ENCODE assay signal across 1 cellular context in genomic region chr1:56472860-56473259, GRCh38.
TF ChIP-seq lines count a peak whose summit lies in the region.

No MANE protein-coding gene starts in this region.

TF ChIP-seq in GM12878, 131 proteins besides CTCF, POLR2A, EP300 and RAD21 (continued from another document and continues in another):
- TF ChIP-seq SREBF1 (IDR thresholded peaks at IDR 0.05; ENCODE audit: low read length) = no peak
- TF ChIP-seq HCFC1 (IDR thresholded peaks at IDR 0.05; ENCODE audit: low read length) = no peak
- TF ChIP-seq SRF (IDR thresholded peaks at IDR 0.05; ENCODE audit: low read depth in 2 of 2, low read length in 2 of 2) = no peak
- TF ChIP-seq ATF3 (IDR thresholded peaks at IDR 0.05; ENCODE audit: borderline replicate concordance, extremely low read depth, low read depth, low read length) = no peak
- TF ChIP-seq SKIL (IDR thresholded peaks at IDR 0.05; ENCODE audit: low read depth, poor library complexity, severe bottlenecking) = peak; percentile 27
- no peak for TF ChIP-seq SUPT20H (IDR thresholded peaks at IDR 0.05; ENCODE audit: borderline replicate concordance, control insufficient read depth, low read depth, low read length)
- TF ChIP-seq DPF2 (IDR thresholded peaks at IDR 0.05) = peak; percentile 94
- no peak for TF ChIP-seq USF2 (IDR thresholded peaks at IDR 0.05; ENCODE audit: borderline replicate concordance, low read depth, low read length)
- peak; percentile 38 to 45; a peak in 2 of 4 replicates for TF ChIP-seq BHLHE40 (IDR thresholded peaks at IDR 0.05; ENCODE audit: borderline replicate concordance in 1 of 2, low read depth in 2 of 2, low read length in 1 of 2)
- TF ChIP-seq ZNF384 (IDR thresholded peaks at IDR 0.05; ENCODE audit: borderline replicate concordance, low read depth, low read length) = no peak
- no peak for TF ChIP-seq HDAC6 (IDR thresholded peaks at IDR 0.05; ENCODE audit: unreplicated experiment)
- TF ChIP-seq EGR1 (IDR thresholded peaks at IDR 0.05; ENCODE audit: borderline replicate concordance in 1 of 2, low read depth in 2 of 2, low read length in 2 of 2) = peak in 1 of 2 experiments; percentile 15; a peak in 1 of 3 replicates
- peak; percentile 78 for TF ChIP-seq MTA2 (IDR thresholded peaks at IDR 0.05; ENCODE audit: low read depth)
- TF ChIP-seq RAD51 (IDR thresholded peaks at IDR 0.05) = no peak
- TF ChIP-seq HSF1 (IDR thresholded peaks at IDR 0.05; ENCODE audit: low read depth, low read length) = no peak
- TF ChIP-seq ATF7 (IDR thresholded peaks at IDR 0.05; ENCODE audit: low read depth) = 0 out of 2 replicates have a peak, but pooled peaks have one; percentile 38
- 0 out of 2 replicates have a peak, but pooled peaks have one; percentile 15 for TF ChIP-seq BCL11A (IDR thresholded peaks at IDR 0.05; ENCODE audit: low read depth, low read length)
- no peak for TF ChIP-seq NBN (IDR thresholded peaks at IDR 0.05)
- peak; percentile 44; the same call in 1 of the 2 replicates for TF ChIP-seq CHD2 (IDR thresholded peaks at IDR 0.05; ENCODE audit: borderline replicate concordance, low read depth, low read length)
- no peak; the same call in 1 of the 2 replicates for TF ChIP-seq ZBTB40 (IDR thresholded peaks at IDR 0.05; ENCODE audit: borderline replicate concordance)
- no peak for TF ChIP-seq SP1 (IDR thresholded peaks at IDR 0.05; ENCODE audit: low read depth, low read length)
- no peak for TF ChIP-seq RELA (IDR thresholded peaks at IDR 0.05; ENCODE audit: borderline replicate concordance, partially characterized antibody)
- TF ChIP-seq MLLT1 (IDR thresholded peaks at IDR 0.05) = 0 out of 2 replicates have a peak, but pooled peaks have one; percentile 35
- TF ChIP-seq PAX5 (IDR thresholded peaks at IDR 0.05; ENCODE audit: borderline replicate concordance, low read depth, low read length) = no peak
- no peak for TF ChIP-seq MTA3 (IDR thresholded peaks at IDR 0.05; ENCODE audit: borderline replicate concordance, low read length)
- no peak for TF ChIP-seq JUNB (IDR thresholded peaks at IDR 0.05)
- TF ChIP-seq ZSCAN29 (IDR thresholded peaks at IDR 0.05) = no peak
- TF ChIP-seq MYC (IDR thresholded peaks at IDR 0.05; ENCODE audit: insufficient read depth, insufficient read length, insufficient replicate concordance, low read length, severe bottlenecking) = no peak
- TF ChIP-seq RCOR1 (conservative IDR thresholded peaks at IDR 0.05; ENCODE audit: low read depth, low read length) = no peak; the same call in 1 of the 2 replicates
- TF ChIP-seq NR2C1 (IDR thresholded peaks at IDR 0.05) = peak; percentile 44
- TF ChIP-seq NKRF (conservative IDR thresholded peaks at IDR 0.05) = no peak
- 0 out of 2 replicates have a peak, but pooled peaks have one; percentile 45 for TF ChIP-seq GATAD2B (conservative IDR thresholded peaks at IDR 0.05; ENCODE audit: low read depth)
- no peak for TF ChIP-seq SMAD5 (IDR thresholded peaks at IDR 0.05; ENCODE audit: low read depth)
- no peak for TF ChIP-seq IRF5 (IDR thresholded peaks at IDR 0.05; ENCODE audit: borderline replicate concordance)
- TF ChIP-seq ZBED1 (IDR thresholded peaks at IDR 0.05; ENCODE audit: borderline replicate concordance) = no peak
- TF ChIP-seq FOXM1 (IDR thresholded peaks at IDR 0.05; ENCODE audit: low read depth, low read length) = no peak
- no peak for TF ChIP-seq IRF3 (IDR thresholded peaks at IDR 0.05)
- no peak for TF ChIP-seq JUND (IDR thresholded peaks at IDR 0.05; ENCODE audit: low read depth, low read length)
- no peak for TF ChIP-seq TBL1XR1 (IDR thresholded peaks at IDR 0.05; ENCODE audit: low read depth, low read length)
- no peak for TF ChIP-seq KLF5 (IDR thresholded peaks at IDR 0.05; ENCODE audit: partially characterized antibody)
- peak in 1 of 2 experiments; percentile 84; a peak in 2 of 4 replicates for TF ChIP-seq ETV6 (conservative IDR thresholded peaks at IDR 0.05 in 1 of 2, IDR thresholded peaks at IDR 0.05 in 1 of 2; ENCODE audit: borderline replicate concordance in 1 of 2, low read depth in 1 of 2)
- no peak; the same call in 1 of the 2 replicates for TF ChIP-seq BMI1 (IDR thresholded peaks at IDR 0.05; ENCODE audit: borderline replicate concordance)
- peak; percentile 77 for TF ChIP-seq RUNX3 (IDR thresholded peaks at IDR 0.05; ENCODE audit: low read length)
- TF ChIP-seq NFXL1 (IDR thresholded peaks at IDR 0.05; ENCODE audit: borderline replicate concordance) = no peak
- TF ChIP-seq ZNF207 (IDR thresholded peaks at IDR 0.05; ENCODE audit: borderline replicate concordance) = no peak
- TF ChIP-seq PML (IDR thresholded peaks at IDR 0.05; ENCODE audit: low read length) = no peak
- no peak for TF ChIP-seq POU2F2 (IDR thresholded peaks at IDR 0.05; ENCODE audit: borderline replicate concordance, low read depth, low read length)
- no peak for TF ChIP-seq MAX (IDR thresholded peaks at IDR 0.05; ENCODE audit: low read depth, low read length)
- no peak for TF ChIP-seq YY1 (IDR thresholded peaks at IDR 0.05; ENCODE audit: low read depth, low read length)
- TF ChIP-seq CBX3 (IDR thresholded peaks at IDR 0.05; ENCODE audit: borderline replicate concordance, low read depth) = no peak
- no peak for TF ChIP-seq HDAC2 (IDR thresholded peaks at IDR 0.05)
- TF ChIP-seq SPI1 (IDR thresholded peaks at IDR 0.05; ENCODE audit: borderline replicate concordance, insufficient read depth, low read depth, low read length) = peak; percentile 100
- peak; percentile 94 for TF ChIP-seq NR2F1 (conservative IDR thresholded peaks at IDR 0.05)
- no peak for TF ChIP-seq CREB1 (IDR thresholded peaks at IDR 0.05; ENCODE audit: low read depth)
